In the genomic region with DNA sequence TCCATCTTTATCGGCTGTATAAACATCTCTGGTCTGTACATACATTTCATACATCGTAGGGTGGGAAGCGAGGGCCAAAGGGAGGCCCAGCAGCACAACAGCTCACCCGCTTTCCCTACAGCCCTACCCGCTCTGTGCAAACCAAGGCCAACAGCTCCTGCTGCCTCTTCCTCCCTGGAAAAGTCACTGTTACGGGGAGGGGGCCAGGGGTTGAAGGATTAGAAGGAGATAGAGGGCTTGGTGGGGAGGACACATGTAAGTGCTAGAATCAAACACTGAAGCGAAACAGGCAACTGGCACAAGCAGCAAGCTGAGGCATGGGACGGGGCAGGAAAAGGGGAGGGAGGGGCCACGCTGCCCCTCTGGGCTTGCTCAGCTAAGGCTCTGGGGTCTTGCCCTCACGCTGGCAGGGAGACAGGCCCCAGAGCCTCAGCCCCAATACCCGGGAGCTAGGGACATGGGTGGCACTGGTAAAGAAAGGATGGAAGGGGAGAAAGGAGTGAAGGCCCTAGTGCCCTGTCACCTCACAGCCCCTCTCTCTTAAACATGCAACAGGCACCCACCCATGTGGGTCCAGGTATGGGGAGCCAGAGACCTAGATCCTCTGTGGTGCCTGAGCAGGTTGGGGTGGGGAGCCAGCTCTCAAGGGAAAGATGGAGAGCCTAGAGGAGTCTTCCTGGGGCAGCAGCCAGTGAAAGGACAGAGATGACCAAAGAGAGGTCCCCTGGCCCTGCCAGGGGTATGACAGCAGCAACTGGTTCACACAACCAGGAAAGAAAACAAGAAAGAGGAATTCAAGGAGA, we compare ENCODE assay signal across 1 cellular context.
TF ChIP-seq lines count a peak whose summit lies in the region.

No MANE protein-coding gene starts in this region.

TF ChIP-seq in endothelial cell of umbilical vein, 7 proteins besides CTCF, POLR2A, EP300 and RAD21:
- TF ChIP-seq JUN (IDR thresholded peaks at IDR 0.05; ENCODE audit: borderline replicate concordance, insufficient read depth, insufficient read length, low read depth) (no peak), POLR2AphosphoS5 (IDR thresholded peaks at IDR 0.05; ENCODE audit: insufficient read depth, low read depth, low read length) (no peak), EZH2 (IDR thresholded peaks at IDR 0.05; ENCODE audit: borderline replicate concordance, low read depth, low read length, severe bottlenecking) (no peak), GATA2 (IDR thresholded peaks at IDR 0.05; ENCODE audit: insufficient read depth, insufficient read length, low read depth, low read length) (no peak), FOS (IDR thresholded peaks at IDR 0.05; ENCODE audit: borderline replicate concordance, insufficient read depth, low read length) (no peak), MYC (IDR thresholded peaks at IDR 0.05; ENCODE audit: low read depth, low read length) (no peak)
- TF ChIP-seq, protein P1, sequence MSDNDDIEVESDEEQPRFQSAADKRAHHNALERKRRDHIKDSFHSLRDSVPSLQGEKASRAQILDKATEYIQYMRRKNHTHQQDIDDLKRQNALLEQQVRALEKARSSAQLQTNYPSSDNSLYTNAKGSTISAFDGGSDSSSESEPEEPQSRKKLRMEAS (IDR thresholded peaks at IDR 0.05; ENCODE audit: insufficient read depth, insufficient read length) = no peak
